ENCODE assay signal across 8 cellular contexts in the genomic region with DNA sequence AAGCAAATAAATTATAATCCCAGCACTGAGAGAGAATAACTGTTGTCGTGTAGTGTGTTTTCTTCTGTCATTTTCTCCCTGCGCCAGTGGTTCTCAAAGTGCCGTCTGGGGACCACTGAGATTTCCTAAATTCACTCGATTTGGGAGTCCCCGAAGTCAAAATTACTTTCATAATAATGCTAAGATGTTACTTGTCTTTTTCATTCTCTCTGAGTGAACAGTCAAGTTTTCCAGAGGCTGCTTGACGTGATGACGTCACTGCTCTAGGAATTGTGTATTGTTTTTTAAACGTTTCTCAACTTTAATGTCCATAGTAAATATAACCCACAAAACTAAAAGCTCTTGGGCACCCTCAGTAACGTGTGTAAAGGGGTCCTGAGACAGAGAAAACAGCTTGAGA. TPM values are rescaled to one million over a fixed set of nuclear protein-coding genes. Genes with fewer than 3 reads are reported as not detected.
DNase-seq lines count a peak whose midpoint lies in the region; ATAC-seq and TF ChIP-seq lines count a peak whose summit lies in the region.

No MANE protein-coding gene starts in this region.

- peaks cover 0 to 28% of the 10 kb centered on the region in 2 donors for H3K27me3 ChIP-seq in left lung
- no peaks in the 10 kb centered on the region for H3K27me3 ChIP-seq in transverse colon

- intact Hi-C loops in activated naive CD4-positive, alpha-beta T cell treated with anti-CD3 and anti-CD28 coated beads for 36 hours (cut with micrococcal nuclease), result loop anchor here (1.0 to 10.0 kb wide), 12 partner anchors 48 to 633 kb away; partner anchors contain the start of genes ACADS, COX6A1, DYNLL1 and P2RX4
- intact Hi-C loops in left lung (cut with DNase I) (loop anchor here in 1 of 2 donors (10.0 kb wide), 2 partner anchors 63 to 133 kb away; partner anchors contain the start of genes CABP1 and UNC119B), transverse colon (cut with DNase I; ENCODE audit: low total_unique reads) (loop anchor here (5.0 to 10.0 kb wide), 3 partner anchors 65 to 523 kb away; partner anchors contain the start of gene UNC119B)

- H3K4me1 ChIP-seq in left lung, result peaks cover 0 to 41% of the 10 kb centered on the region in 2 donors
- peaks cover 4 to 43% (median 24%) of the 10 kb centered on the region in 4 donors for H3K4me1 ChIP-seq in transverse colon

- peaks cover 8% of the 10 kb centered on the region for H3K27me3 Mint-ChIP-seq in activated naive CD4-positive, alpha-beta T cell treated with anti-CD3 and anti-CD28 coated beads for 36 hours (ENCODE audit: low read depth)

- in situ Hi-C loops in transverse colon (cut with MboI; ENCODE audit: low pct_ligation_motif_present in 1 of 4, low pct_unique_long_range_greater_than_20kb in 1 of 4, low sequenced_read_pairs in 3 of 4), result loop anchor here in 3 of 4 donors (5.0 to 10.0 kb wide), 3 partner anchors 63 to 133 kb away; partner anchors contain the start of genes CABP1 (in 1 of the 3) and UNC119B (in 1 of the 3)

- peaks cover 20% of the 10 kb centered on the region for H3K36me3 Mint-ChIP-seq in activated naive CD4-positive, alpha-beta T cell treated with anti-CD3 and anti-CD28 coated beads for 36 hours (ENCODE audit: low read depth)
- peaks cover 10 to 17% of the 10 kb centered on the region in 2 donors for H3K36me3 Mint-ChIP-seq in activated naive CD4-positive, alpha-beta T cell treated with anti-CD3 and anti-CD28 coated beads, Interleukin-2, amount 50 U/mL, for 72 hours

- H3K9me3 ChIP-seq in left lung (no peaks in the 10 kb centered on the region), transverse colon (no peaks in the 10 kb centered on the region)

- H3K27ac ChIP-seq in left lung (no peak overlapping the region), transverse colon (peak overlapping the region; percentile 81 to 88 (median 84))

- H3K4me1 Mint-ChIP-seq in activated naive CD4-positive, alpha-beta T cell treated with anti-CD3 and anti-CD28 coated beads for 36 hours (ENCODE audit: low read depth), result peaks cover 41% of the 10 kb centered on the region

- H3K36me3 ChIP-seq in left lung (peaks cover 0 to 32% of the 10 kb centered on the region in 2 donors), transverse colon (peaks cover 0 to 18% (median 4%) of the 10 kb centered on the region in 4 donors)

- WGBS in transverse colon (ENCODE audit: low coverage in 1 of 2), 2 donors, result 21 to 22% methylated on average over 9 of the region's 9 CpGs

- DNase-seq in activated naive CD4-positive, alpha-beta T cell treated with anti-CD3 and anti-CD28 coated beads for 36 hours, result peak; percentile 25
- DNase-seq in activated naive CD4-positive, alpha-beta T cell (lab: John Stamatoyannopoulos, UW), result no peak
- DNase-seq in activated naive CD4-positive, alpha-beta T cell treated with anti-CD3 and anti-CD28 coated beads, Interleukin-2, amount 50 U/mL, for 72 hours (ENCODE audit: low spot score in 2 of 2), result no peak
- DNase-seq in left lung, result no peak
- no peak for DNase-seq in transverse colon
- no peak for DNase-seq in NCI-H1930 (lab: John Stamatoyannopoulos, UW)
- DNase-seq in pons (ENCODE audit: low spot score), result no peak

- H3K4me3 Mint-ChIP-seq in activated naive CD4-positive, alpha-beta T cell treated with anti-CD3 and anti-CD28 coated beads for 36 hours, result peak overlapping the region; percentile 98

- TF ChIP-seq EP300 in transverse colon (IDR thresholded peaks at IDR 0.05; ENCODE audit: low read depth), result no peak

- peak overlapping the region; percentile 82 to 90 for H3K4me3 ChIP-seq in left lung
- peak overlapping the region in 3 of 4 donors; percentile 58 to 89 (median 78) for H3K4me3 ChIP-seq in transverse colon

- TF ChIP-seq POLR2A in transverse colon (IDR thresholded peaks at IDR 0.05), result no peak

- ATAC-seq in activated naive CD4-positive, alpha-beta T cell treated with anti-CD3 and anti-CD28 coated beads, Interleukin-2, amount 50 U/mL, for 72 hours, result no peak
- ATAC-seq in left lung (no peak), HG02588 (IDR thresholded peaks at IDR 0.05; ENCODE audit: unreplicated experiment) (no peak)

- CTCF ChIA-PET in activated naive CD4-positive, alpha-beta T cell treated with anti-CD3 and anti-CD28 coated beads for 36 hours (lab: Charles Lee), result interaction anchor here (0.6 to 7.2 kb wide), 17 partner anchors 44 to 753 kb away, joined by 3 to 129 read pairs (median 5); partner anchors contain the start of gene ACADS

- H3K27ac Mint-ChIP-seq in activated naive CD4-positive, alpha-beta T cell treated with anti-CD3 and anti-CD28 coated beads for 36 hours, result peak overlapping the region; percentile 89
- H3K27ac Mint-ChIP-seq in activated naive CD4-positive, alpha-beta T cell treated with anti-CD3 and anti-CD28 coated beads, Interleukin-2, amount 50 U/mL, for 72 hours, result peak overlapping the region; percentile 95 to 96

- no peaks in the 10 kb centered on the region for H3K9me3 Mint-ChIP-seq in activated naive CD4-positive, alpha-beta T cell treated with anti-CD3 and anti-CD28 coated beads for 36 hours
- no peaks in the 10 kb centered on the region for H3K9me3 Mint-ChIP-seq in activated naive CD4-positive, alpha-beta T cell treated with anti-CD3 and anti-CD28 coated beads, Interleukin-2, amount 50 U/mL, for 72 hours

- no peak for TF ChIP-seq CTCF in left lung (IDR thresholded peaks at IDR 0.05)
- no peak for TF ChIP-seq CTCF in transverse colon (IDR thresholded peaks at IDR 0.05)

RNA-seq across cellular contexts. Expression of gene POP5, which starts 0.8 kb away (rescaled TPM):
- 10 to 100 TPM; 44.2 to 45.0 TPM for total RNA-seq in activated naive CD4-positive, alpha-beta T cell treated with anti-CD3 and anti-CD28 coated beads for 36 hours
- total RNA-seq in activated naive CD4-positive, alpha-beta T cell treated with anti-CD3 and anti-CD28 coated beads, Interleukin-2, amount 50 U/mL, for 72 hours, result 10 to 100 TPM; 34.7 to 51.5 TPM
- 10 to 100 TPM; 37.9 to 40.6 TPM for total RNA-seq in left lung
- total RNA-seq in transverse colon, result 10 to 100 TPM in 3 of 4 donors, not detected in 1; 31.5 to 56.5 (median 43.7) TPM

RNA-seq across cellular contexts. Expression of gene RNF10, which starts 47.8 kb away (rescaled TPM):
- total RNA-seq in activated naive CD4-positive, alpha-beta T cell treated with anti-CD3 and anti-CD28 coated beads for 36 hours, result 100 to 1,000 TPM; 159 to 166 TPM
- 100 to 1,000 TPM; 182 to 196 TPM for total RNA-seq in activated naive CD4-positive, alpha-beta T cell treated with anti-CD3 and anti-CD28 coated beads, Interleukin-2, amount 50 U/mL, for 72 hours
- total RNA-seq in left lung (100 to 1,000 TPM; 208 to 218 TPM), transverse colon (100 to 1,000 TPM; 204 to 317 (median 213) TPM)

RNA-seq across cellular contexts. Expression of gene COQ5, which starts 53.0 kb away (rescaled TPM):
- total RNA-seq in activated naive CD4-positive, alpha-beta T cell treated with anti-CD3 and anti-CD28 coated beads for 36 hours, result 10 to 100 TPM; 29.5 TPM
- 10 to 100 TPM in 1 of 2 donors, 1 to 10 TPM in 1; 9.7 to 37.8 TPM for total RNA-seq in activated naive CD4-positive, alpha-beta T cell treated with anti-CD3 and anti-CD28 coated beads, Interleukin-2, amount 50 U/mL, for 72 hours
- total RNA-seq in left lung (10 to 100 TPM; 23.1 to 27.9 TPM), transverse colon (10 to 100 TPM; 20.9 to 34.9 (median 31.9) TPM)

RNA-seq across cellular contexts. Expression of gene CABP1, which starts 58.4 kb away (rescaled TPM):
- total RNA-seq in activated naive CD4-positive, alpha-beta T cell treated with anti-CD3 and anti-CD28 coated beads for 36 hours, result not detected
- 1 to 10 TPM in 1 of 2 donors, not detected in 1; 3.0 TPM for total RNA-seq in activated naive CD4-positive, alpha-beta T cell treated with anti-CD3 and anti-CD28 coated beads, Interleukin-2, amount 50 U/mL, for 72 hours
- total RNA-seq in left lung, result under 1 TPM; 0.37 to 0.38 TPM
- 1 to 10 TPM in 2 of 4 donors, under 1 TPM in 1, not detected in 1; 0.60 to 7.5 (median 4.4) TPM for total RNA-seq in transverse colon

Comparison
In these comparisons a context has a peak if more than half of its experiments do, and no peak if none do; other contexts are left out.
1. H3K27ac ChIP-seq: peak in transverse colon (4 of 4); none in left lung (0 of 2).